16 cellular contexts compared by ENCODE assay signal in the genomic region with DNA sequence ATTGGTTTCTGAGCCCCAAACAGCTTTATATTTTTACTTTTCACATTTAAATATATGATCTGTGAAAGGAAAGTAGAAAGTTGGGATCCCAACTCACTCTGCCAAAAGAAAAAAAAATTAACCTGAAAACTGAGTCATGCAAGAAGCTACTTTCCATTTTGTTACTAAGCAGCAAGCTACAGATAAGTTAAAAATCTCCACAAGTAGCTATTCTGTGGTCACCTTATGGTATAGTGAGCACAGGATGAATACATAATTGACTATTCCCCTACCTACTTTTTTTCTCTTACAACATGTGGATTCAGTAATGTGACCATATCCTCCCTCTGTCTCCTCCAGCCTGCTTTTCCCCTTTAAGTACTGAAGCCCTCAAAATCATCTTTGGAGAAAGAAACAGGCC. TPM values are rescaled to one million over a fixed set of nuclear protein-coding genes. Genes with fewer than 3 reads are reported as not detected.
DNase-seq lines count a peak whose midpoint lies in the region; ATAC-seq lines count a peak whose summit lies in the region.
"Had no signal": no experiment of that assay in that cellular context is flagged by ENCODE, and none has a peak within 500 bp of the region (broad histone marks: within the 10 kb centered on the region; RNA-seq: fewer than 3 reads in every experiment).

No MANE protein-coding gene starts in this region.

- H3K14ac ChIP-seq in mesenchymal stem cell (ENCODE audit: low read length in 2 of 2) = no peak overlapping the region

- H3K18ac ChIP-seq in mesenchymal stem cell (ENCODE audit: low read depth in 1 of 2, low read length in 2 of 2) = no peak overlapping the region

- H3K27ac ChIP-seq in mesenchymal stem cell (ENCODE audit: low read length, poor library complexity, severe bottlenecking) = peak overlapping the region; percentile 40
- H3K27ac ChIP-seq: C4-2B, pancreas had no signal

- peaks cover 5% of the 10 kb centered on the region for H3K4me1 ChIP-seq in mesenchymal stem cell (ENCODE audit: control insufficient read depth, insufficient read depth, low read depth, low read length)
- H3K4me1 ChIP-seq: pancreas had no signal

- no peak overlapping the region for H2BK12ac ChIP-seq in mesenchymal stem cell (ENCODE audit: low read length in 2 of 2)

- H3K4me3 ChIP-seq in mesenchymal stem cell (ENCODE audit: insufficient read depth in 1 of 2, low read depth in 1 of 2, low read length in 2 of 2) = no peak overlapping the region
- H3K4me3 ChIP-seq: pancreas had no signal

- no peak overlapping the region for H4K8ac ChIP-seq in mesenchymal stem cell (ENCODE audit: low read length)

- no peak overlapping the region for H2BK15ac ChIP-seq in mesenchymal stem cell (ENCODE audit: low read depth, poor library complexity, severe bottlenecking)

- no peak overlapping the region for H3K9ac ChIP-seq in mesenchymal stem cell (ENCODE audit: low read length)

- in situ Hi-C loops in ACHN (cut with HindIII; ENCODE audit: low pct_ligation_motif_present, low pct_unique_long_range_greater_than_20kb, low sequenced_read_pairs) = no loop called here

- no peak overlapping the region for H2AFZ ChIP-seq in mesenchymal stem cell (ENCODE audit: low read depth, low read length)

- H3K4me2 ChIP-seq in mesenchymal stem cell (ENCODE audit: low read length, poor library complexity, severe bottlenecking) = no peak overlapping the region

- no peak overlapping the region for H3K23ac ChIP-seq in mesenchymal stem cell (ENCODE audit: low read length in 2 of 2)

- no peak overlapping the region for H2AK5ac ChIP-seq in mesenchymal stem cell (ENCODE audit: low read length, severe bottlenecking)

- H2BK5ac ChIP-seq in mesenchymal stem cell (ENCODE audit: low read depth, low read length, poor library complexity, severe bottlenecking) = no peak overlapping the region

- H2BK120ac ChIP-seq in mesenchymal stem cell (ENCODE audit: low read depth, low read length) = no peak overlapping the region

- no peaks in the 10 kb centered on the region for H3K36me3 ChIP-seq in mesenchymal stem cell (ENCODE audit: control insufficient read depth in 1 of 2, insufficient read depth in 2 of 2, low read depth in 1 of 2, low read length in 2 of 2)
- H3K36me3 ChIP-seq: pancreas had no signal

- no peak overlapping the region for H4K91ac ChIP-seq in mesenchymal stem cell (ENCODE audit: low read length)

- H3K4ac ChIP-seq in mesenchymal stem cell (ENCODE audit: low read depth in 1 of 2, low read length in 2 of 2) = no peak overlapping the region

- H3K9me3 ChIP-seq in mesenchymal stem cell (ENCODE audit: control insufficient read depth, low read length) = no peaks in the 10 kb centered on the region
- H3K9me3 ChIP-seq: pancreas had no signal

- ATAC-seq in GM19043 (IDR thresholded peaks at IDR 0.05; ENCODE audit: low read depth, unreplicated experiment) (peak; percentile 81), HG02588 (IDR thresholded peaks at IDR 0.05; ENCODE audit: unreplicated experiment) (peak; percentile 78), HG03196 (IDR thresholded peaks at IDR 0.05; ENCODE audit: unreplicated experiment) (peak; percentile 70)
- ATAC-seq: left ventricle myocardium superior, pancreas had no signal

- H3K79me1 ChIP-seq in mesenchymal stem cell (replicated peaks; ENCODE audit: low read length, poor library complexity, severe bottlenecking) = no peaks in the 10 kb centered on the region

- H3K27me3 ChIP-seq in mesenchymal stem cell (ENCODE audit: control insufficient read depth in 1 of 2, insufficient read depth in 1 of 2, low read length in 2 of 2) = no peaks in the 10 kb centered on the region
- H3K27me3 ChIP-seq: pancreas had no signal

- DNase-seq in mesenchymal stem cell (no peak), ACHN (no peak), NCI-H748 treated with DMSO at 0.1 percent for 48 hours (lab: John Stamatoyannopoulos, UW) (no peak)
- no peak for DNase-seq in effector CD8-positive, alpha-beta T cell (lab: John Stamatoyannopoulos, UW)
- DNase-seq in stimulated activated naive CD4-positive, alpha-beta T cell treated with Interleukin-2 at 50 U/mL for 16 hours (lab: John Stamatoyannopoulos, UW) = no peak
- DNase-seq: activated T-cell treated with anti-CD3 and anti-CD28 coated beads, Interleukin-2, amount 50 U/mL, for 72 hours; GOT3; left ventricle myocardium superior; NCI-H187 treated with DMSO at 0.1 percent for 48 hours; pancreas; stimulated activated CD4-positive, alpha-beta T cell treated with anti-CD3 and anti-CD28 coated beads, Interleukin-2, amount 100 ng/mL, for 24 hours had no signal

RNA-seq across cellular contexts. Expression of a gene that starts 30.3 kb away (rescaled TPM):
- 52.7 TPM for polyA plus RNA-seq in mesenchymal stem cell (2013, experiment 1 of 2)
- polyA plus RNA-seq in mesenchymal stem cell (2013, experiment 2 of 2) = 51.1 TPM

RNA-seq across cellular contexts. Expression of a gene that starts 44.1 kb away (rescaled TPM):
- not detected for polyA plus RNA-seq in mesenchymal stem cell (2013, experiment 1 of 2)
- polyA plus RNA-seq in mesenchymal stem cell (2013, experiment 2 of 2) = not detected
- polyA plus RNA-seq: IgD-negative memory B cell had no signal
